In genomic region chr5:61991426-61991825, GRCh38 we compare ENCODE assay signal across 19 cellular contexts.
"Had no signal": no experiment of that assay in that cellular context is flagged by ENCODE, and none has a peak within 500 bp of the region (broad histone marks: within the 10 kb centered on the region; RNA-seq: fewer than 3 reads in every experiment).

No MANE protein-coding gene starts in this region.

- H3K4me1 Mint-ChIP-seq: activated CD4-positive, alpha-beta T cell treated with anti-CD3 and anti-CD28 coated beads for 36 hours; neural progenitor cell; WTC11 had no signal

- H3K4me3 Mint-ChIP-seq: activated CD4-positive, alpha-beta T cell treated with anti-CD3 and anti-CD28 coated beads for 36 hours; activated naive CD8-positive, alpha-beta T cell; activated T-cell treated with anti-CD3 and anti-CD28 coated beads, Interleukin-2, amount 50 U/mL, for 4 hours; dendritic cell treated with granulocyte-macrophage colony-stimulating factor and Interleukin-4, amounts not matched to agents 40 ng/mL and 50 ng/mL, for 4 days; naive thymus-derived CD4-positive, alpha-beta T cell; neural progenitor cell; T-helper 1 cell treated with Interleukin-12 subunit alpha and Interleukin-12 subunit beta and Interleukin-4 antibody, amounts not matched to agents 30 μg/mL and 1 μg/mL, for 36 hours; WTC11 had no signal

- H3K27me3 Mint-ChIP-seq: dendritic cell treated with granulocyte-macrophage colony-stimulating factor and Interleukin-4, amounts not matched to agents 40 ng/mL and 50 ng/mL, for 4 days had no signal

- H3K36me3 Mint-ChIP-seq: activated naive CD8-positive, alpha-beta T cell; naive thymus-derived CD4-positive, alpha-beta T cell; neural progenitor cell had no signal

- H3K9me3 Mint-ChIP-seq: activated T-helper 2 cell treated with anti-CD3 and anti-CD28 coated beads, Interferon-gamma antibody, Interleukin-2, Interleukin-4, amounts not matched to agents 10 μg/mL and 5 μg/mL and 100 μg/mL, durations not matched to agents 14 hours and 24 hours and 36 hours; neural progenitor cell had no signal

- DNase-seq: activated CD4-positive, alpha-beta T cell treated with anti-CD3 and anti-CD28 coated beads for 36 hours; activated CD4-positive, alpha-beta T cell treated with anti-CD3 and anti-CD28 coated beads, Interleukin-2, amount 50 U/mL, for 48 hours; activated CD8-positive, alpha-beta memory T cell treated with anti-CD3 and anti-CD28 coated beads, Interleukin-2, amount 50 U/mL, for 48 hours; activated naive CD4-positive, alpha-beta T cell; activated T-cell treated with anti-CD3 and anti-CD28 coated beads, Interleukin-2, amount 50 U/mL, for 4 hours; effector CD4-positive, alpha-beta T cell; lower lobe of right lung; naive thymus-derived CD4-positive, alpha-beta T cell; retina; stimulated activated CD4-positive, alpha-beta T cell treated with anti-CD3 and anti-CD28 coated beads, Interleukin-4, amount 100 ng/mL, for 24 hours; stimulated activated naive CD4-positive, alpha-beta T cell treated with Interleukin-2 at 50 U/mL for 16 hours; T1000; upper lobe of left lung had no signal

- H3K27ac Mint-ChIP-seq: activated CD4-positive, alpha-beta T cell treated with anti-CD3 and anti-CD28 coated beads for 36 hours; activated naive CD8-positive, alpha-beta T cell; activated T-helper 2 cell treated with anti-CD3 and anti-CD28 coated beads, Interferon-gamma antibody, Interleukin-2, Interleukin-4, amounts not matched to agents 10 μg/mL and 5 μg/mL and 100 μg/mL, durations not matched to agents 14 hours and 24 hours and 36 hours; dendritic cell treated with granulocyte-macrophage colony-stimulating factor and Interleukin-4, amounts not matched to agents 40 ng/mL and 50 ng/mL, for 4 days; naive thymus-derived CD4-positive, alpha-beta T cell; neural progenitor cell; T-helper 1 cell treated with Interleukin-12 subunit alpha and Interleukin-12 subunit beta and Interleukin-4 antibody, amounts not matched to agents 30 μg/mL and 1 μg/mL, for 36 hours; WTC11 had no signal
